Comparison of ENCODE assay signal across 17 cellular contexts in the genomic region with DNA sequence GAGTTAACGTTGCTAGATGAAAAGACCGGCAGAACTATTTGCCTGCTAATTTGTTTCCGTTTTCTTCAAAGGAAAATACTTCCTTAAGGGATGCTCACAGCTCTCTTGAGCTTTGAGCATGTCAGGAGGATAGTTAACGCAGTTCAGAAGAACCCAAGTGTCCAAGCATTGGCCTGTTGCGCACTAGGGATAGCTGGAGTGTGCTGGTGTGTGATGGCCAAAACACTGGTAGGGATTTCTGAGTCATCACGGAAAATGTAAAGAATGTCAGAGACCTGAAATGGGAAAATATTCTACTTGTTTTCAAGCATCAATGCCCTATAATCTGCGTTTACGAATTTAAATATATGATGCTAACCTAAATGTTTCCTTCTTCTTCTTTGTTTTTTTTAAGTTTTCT.
DNase-seq lines count a peak whose midpoint lies in the region; ATAC-seq and TF ChIP-seq lines count a peak whose summit lies in the region.
"Had no signal": no experiment of that assay in that cellular context is flagged by ENCODE, and none has a peak within 500 bp of the region (broad histone marks: within the 10 kb centered on the region; RNA-seq: fewer than 3 reads in every experiment).

No MANE protein-coding gene starts in this region.

- no peak overlapping the region for H4K5ac ChIP-seq in IMR-90 (ENCODE audit: low read depth, low read length)
- no peak overlapping the region for H4K5ac ChIP-seq in mesendoderm (ENCODE audit: low read length)

- no peak overlapping the region for H3K4me3 Mint-ChIP-seq in T-helper 17 cell

- H4K8ac ChIP-seq in IMR-90 (ENCODE audit: low read depth in 2 of 2, low read length in 2 of 2) (no peak overlapping the region), mesendoderm (ENCODE audit: low read depth, low read length) (no peak overlapping the region)

- H2BK5ac ChIP-seq in IMR-90 (ENCODE audit: low read depth, low read length, poor library complexity, severe bottlenecking): no peak overlapping the region
- H2BK5ac ChIP-seq in mesendoderm (ENCODE audit: low read length): no peak overlapping the region

- peaks cover 5% of the 10 kb centered on the region for H3K4me1 Mint-ChIP-seq in T-helper 17 cell

- H3K79me1 ChIP-seq in IMR-90 (ENCODE audit: low read depth in 1 of 2, low read length in 2 of 2) (no peaks in the 10 kb centered on the region), mesendoderm (ENCODE audit: low read length) (no peaks in the 10 kb centered on the region)

- H2BK15ac ChIP-seq in IMR-90 (ENCODE audit: low read depth, low read length) (no peak overlapping the region), mesendoderm (replicated peaks; ENCODE audit: low read depth) (no peak overlapping the region)

- BruUV-seq in IMR-90 (replicated peaks; lab: Mats Ljungman, UMichigan) (no TSS peak), A673 (replicated peaks; lab: Mats Ljungman, UMichigan) (no TSS peak)

- no peak overlapping the region for H2AFZ ChIP-seq in IMR-90 (replicated peaks; ENCODE audit: low read length, poor library complexity)

- POLR2A ChIA-PET in IMR-90 (lab: Charles Lee; ENCODE audit: unreplicated experiment) (interaction anchor here (0.6 kb wide), 1 partner anchor 194 kb away, joined by 3 read pairs; no protein-coding TSS in a partner anchor), A673 (lab: Charles Lee; ENCODE audit: low non-redundant PET) (no interaction called here)

- in situ Hi-C loops in IMR-90 (cut with MboI; ENCODE audit: low sequenced_read_pairs) (no loop called here), brain microvascular endothelial cell (cut with HindIII; ENCODE audit: low pct_ligation_motif_present, low sequenced_read_pairs) (no loop called here)

- no peaks in the 10 kb centered on the region for H3K79me2 ChIP-seq in mesendoderm (ENCODE audit: control insufficient read depth, insufficient read depth, low read length)

- H3K23ac ChIP-seq in IMR-90 (ENCODE audit: low read depth, low read length): no peak overlapping the region
- no peak overlapping the region for H3K23ac ChIP-seq in mesendoderm (ENCODE audit: low read length)

- H3K27ac ChIP-seq in BLaER1 treated with 17β-estradiol and CSF1 and Interleukin-3, amounts not matched to agents 10 nM and 100 nM: peak overlapping the region in 4 of 11 experiments; percentile 28 to 65 (median 52); a peak in 5 of 22 replicates
- H3K27ac ChIP-seq in IMR-90 (ENCODE audit: insufficient read depth, low read length): no peak overlapping the region
- H3K27ac ChIP-seq in brain microvascular endothelial cell: no peak overlapping the region
- H3K27ac ChIP-seq in mesendoderm (ENCODE audit: low read depth, low read length): no peak overlapping the region
- H3K27ac ChIP-seq in A673 (ENCODE audit: low read depth, low read length, poor library complexity, severe bottlenecking): no peak overlapping the region
- H3K27ac ChIP-seq: A549 had no signal

- intact Hi-C loops in IMR-90 (cut with micrococcal nuclease): no loop called here
- intact Hi-C loops in A673 (cut with micrococcal nuclease; ENCODE audit: unreplicated experiment): no loop called here

- no peaks in the 10 kb centered on the region for H3K27me3 Mint-ChIP-seq in T-helper 17 cell

- dilution Hi-C loops in IMR-90 (cut with HindIII; ENCODE audit: low sequenced_read_pairs, unreplicated experiment): no loop called here

- no peaks in the 10 kb centered on the region for H3K27me3 ChIP-seq in BLaER1 treated with 17β-estradiol and CSF1 and Interleukin-3, amounts not matched to agents 10 nM and 100 nM
- H3K27me3 ChIP-seq in IMR-90 (ENCODE audit: control insufficient read depth, insufficient read depth, low read length): no peaks in the 10 kb centered on the region
- H3K27me3 ChIP-seq in brain microvascular endothelial cell (replicated peaks): no peaks in the 10 kb centered on the region
- H3K27me3 ChIP-seq in mesendoderm (ENCODE audit: insufficient read depth, low read length, poor library complexity): no peaks in the 10 kb centered on the region
- no peaks in the 10 kb centered on the region for H3K27me3 ChIP-seq in A673 (replicated peaks; ENCODE audit: insufficient read depth, low read depth, low read length, poor library complexity)

- no peak overlapping the region for H3K4ac ChIP-seq in IMR-90 (ENCODE audit: low read depth, low read length)
- no peak overlapping the region for H3K4ac ChIP-seq in mesendoderm (ENCODE audit: low read depth, low read length)

- ATAC-seq in IMR-90 (ENCODE audit: low read depth) (no peak), T-helper 17 cell (no peak), GM21529 (IDR thresholded peaks at IDR 0.05; ENCODE audit: unreplicated experiment) (no peak)
- ATAC-seq: A549 had no signal

- H2BK120ac ChIP-seq in IMR-90 (ENCODE audit: low read depth, low read length): no peak overlapping the region
- H2BK120ac ChIP-seq in mesendoderm (ENCODE audit: low read depth, low read length): no peak overlapping the region

- no peaks in the 10 kb centered on the region; the same call in 1 of the 2 replicates for H3K9me1 ChIP-seq in IMR-90 (ENCODE audit: insufficient read depth, low read length)

- no peak overlapping the region for H3K14ac ChIP-seq in IMR-90 (replicated peaks; ENCODE audit: low read depth, low read length)

- TF ChIP-seq POLR2A in IMR-90 (IDR thresholded peaks at IDR 0.05; ENCODE audit: low read depth, low read length): no peak

- H3K18ac ChIP-seq in IMR-90 (ENCODE audit: low read depth, low read length) (no peak overlapping the region), mesendoderm (ENCODE audit: low read length) (no peak overlapping the region)

- H3K56ac ChIP-seq in IMR-90 (ENCODE audit: extremely low read depth, insufficient read depth, low read length): no peak overlapping the region
- no peak overlapping the region for H3K56ac ChIP-seq in mesendoderm (ENCODE audit: low read length)

- peaks cover 7% of the 10 kb centered on the region for H3K36me3 Mint-ChIP-seq in T-helper 17 cell (ENCODE audit: low read depth)

- H2AK5ac ChIP-seq in IMR-90 (ENCODE audit: low read depth, low read length): no peak overlapping the region
- no peak overlapping the region for H2AK5ac ChIP-seq in mesendoderm (ENCODE audit: low read length)

- no peak overlapping the region for H2AK9ac ChIP-seq in IMR-90 (replicated peaks; ENCODE audit: low read depth, low read length, poor library complexity)

- H3K9me3 ChIP-seq in BLaER1 treated with 17β-estradiol and CSF1 and Interleukin-3, amounts not matched to agents 10 nM and 100 nM (replicated peaks in 1 of 11): peaks cover 0 to 25% (median 11%) of the 10 kb centered on the region in 11 experiments; a peak in 13 of 22 replicates
- H3K9me3 ChIP-seq in IMR-90 (ENCODE audit: control insufficient read depth, insufficient read depth, low read length) (no peaks in the 10 kb centered on the region), T-helper 17 cell (ENCODE audit: control insufficient read depth, low read length, poor library complexity, severe bottlenecking) (no peaks in the 10 kb centered on the region), A673 (ENCODE audit: low read depth, low read length, poor library complexity, severe bottlenecking) (no peaks in the 10 kb centered on the region)
- H3K9me3 ChIP-seq: A549 had no signal

- peaks cover 0 to 35% (median 25%) of the 10 kb centered on the region in 11 experiments; a peak in 17 of 22 replicates for H3K36me3 ChIP-seq in BLaER1 treated with 17β-estradiol and CSF1 and Interleukin-3, amounts not matched to agents 10 nM and 100 nM
- H3K36me3 ChIP-seq in IMR-90 (ENCODE audit: control insufficient read depth, insufficient read depth, low read length) (no peaks in the 10 kb centered on the region; the same call in 1 of the 2 replicates), brain microvascular endothelial cell (replicated peaks) (no peaks in the 10 kb centered on the region), mesendoderm (ENCODE audit: control insufficient read depth, insufficient read depth, low read length) (no peaks in the 10 kb centered on the region), A673 (ENCODE audit: insufficient read depth, low read length, poor library complexity, severe bottlenecking) (no peaks in the 10 kb centered on the region)

- peaks cover 0 to 6% (median 0%) of the 10 kb centered on the region in 11 experiments; a peak in 2 of 22 replicates for H4K20me1 ChIP-seq in BLaER1 treated with 17β-estradiol and CSF1 and Interleukin-3, amounts not matched to agents 10 nM and 100 nM
- H4K20me1 ChIP-seq in IMR-90 (ENCODE audit: insufficient read depth, low read length): no peaks in the 10 kb centered on the region

- DNase-seq in IMR-90 (peak; percentile 28), brain microvascular endothelial cell (peak; percentile 1), mesendoderm (peak; percentile 19), T-helper 17 cell (no peak), RPMI8226 (no peak), A673 (ENCODE audit: low spot score) (no peak)
- DNase-seq: COR-L47; DMS153; H7; NCI-H187 treated with DMSO at 0.1 percent for 48 hours; NCI-H2171; NCI-H446; NK-92 treated with Interleukin-12 subunit alpha and Interleukin-12 subunit beta, amount 100 ng/mL, for 24 hours; SIG-M5 had no signal

- H3K4me3 ChIP-seq in BLaER1 treated with 17β-estradiol and CSF1 and Interleukin-3, amounts not matched to agents 10 nM and 100 nM: no peak overlapping the region
- H3K4me3 ChIP-seq in IMR-90 (ENCODE audit: insufficient read depth, low read depth, low read length) (no peak overlapping the region), brain microvascular endothelial cell (ENCODE audit: low read depth, low read length) (no peak overlapping the region), mesendoderm (ENCODE audit: low read length) (no peak overlapping the region), A673 (ENCODE audit: low read depth, low read length, poor library complexity, severe bottlenecking) (no peak overlapping the region)
- H3K4me3 ChIP-seq: A549 had no signal

- H3K4me2 ChIP-seq in BLaER1 treated with 17β-estradiol and CSF1 and Interleukin-3, amounts not matched to agents 10 nM and 100 nM: peak overlapping the region; percentile 35 to 87 (median 75); a peak in 20 of 22 replicates
- no peak overlapping the region for H3K4me2 ChIP-seq in IMR-90 (ENCODE audit: low read depth, low read length)
- no peak overlapping the region for H3K4me2 ChIP-seq in mesendoderm (ENCODE audit: low read length)
- H3K4me2 ChIP-seq: A549 had no signal

- TF ChIP-seq RAD21 in IMR-90 (IDR thresholded peaks at IDR 0.05; ENCODE audit: low read length): no peak

- H2BK20ac ChIP-seq in IMR-90 (ENCODE audit: low read depth, low read length): no peak overlapping the region

- CTCF ChIA-PET in IMR-90 (lab: Yijun Ruan, JAX) (no interaction called here), A673 (lab: Charles Lee) (interaction anchor here (0.5 kb wide), 1 partner anchor 320 kb away, joined by 10 read pairs; no protein-coding TSS in a partner anchor)

- H3K9ac ChIP-seq in BLaER1 treated with 17β-estradiol and CSF1 and Interleukin-3, amounts not matched to agents 10 nM and 100 nM: 0 out of 22 replicates have a peak overlapping the region, but pooled peaks of 1 of the 11 experiments have one; percentile 24
- H3K9ac ChIP-seq in IMR-90 (ENCODE audit: low read depth, low read length): no peak overlapping the region
- H3K9ac ChIP-seq in mesendoderm (ENCODE audit: low read length): no peak overlapping the region

- peaks cover 25 to 49% (median 31%) of the 10 kb centered on the region in 10 experiments for H3K4me1 ChIP-seq in BLaER1 treated with 17β-estradiol and CSF1 and Interleukin-3, amounts not matched to agents 10 nM and 100 nM
- H3K4me1 ChIP-seq in IMR-90 (ENCODE audit: control insufficient read depth, insufficient read depth, low read length) (no peaks in the 10 kb centered on the region), mesendoderm (ENCODE audit: control insufficient read depth, low read depth, low read length) (no peaks in the 10 kb centered on the region), A673 (ENCODE audit: insufficient read depth, low read length, poor library complexity, severe bottlenecking) (peaks cover under 1% of the 10 kb centered on the region)
- H3K4me1 ChIP-seq: A549 had no signal

- H3K27ac Mint-ChIP-seq in T-helper 17 cell: no peak overlapping the region

- TF ChIP-seq CTCF in IMR-90 (conservative IDR thresholded peaks at IDR 0.05; ENCODE audit: low read depth, low read length) (no peak), brain microvascular endothelial cell (IDR thresholded peaks at IDR 0.05; ENCODE audit: low read depth, low read length, missing control alignments) (no peak), A673 (conservative IDR thresholded peaks at IDR 0.05; ENCODE audit: low read depth, low read length) (no peak)

- WGBS in IMR-90 (ENCODE audit: extremely low coverage in 2 of 2, insufficient read length in 1 of 2), 2 experiments: 100% methylated on average over 2 of the region's 8 CpGs; no CpG with 5 or more reads in 1 of the 2 experiments
- no CpG with 5 or more reads among the region's 8 CpGs for WGBS in mesendoderm (ENCODE audit: extremely low coverage, insufficient coverage, low lambda C conversion rate)

- H4K91ac ChIP-seq in IMR-90 (ENCODE audit: insufficient read depth, low read depth, low read length): no peak overlapping the region

Comparison
In these comparisons a context has a peak if more than half of its experiments do, and no peak if none do; other contexts are left out.
1. H3K4me2 ChIP-seq: peak in BLaER1 treated with 17β-estradiol and CSF1 and Interleukin-3, amounts not matched to agents 10 nM and 100 nM (11 of 11); none in IMR-90 (single experiment) and mesendoderm (single experiment).
2. DNase-seq: peak in IMR-90 (single experiment), brain microvascular endothelial cell (single experiment) and mesendoderm (single experiment); none in T-helper 17 cell (0 of 3), RPMI8226 (single experiment) and A673 (single experiment).